ENCODE assay signal across 16 cellular contexts in the genomic region with DNA sequence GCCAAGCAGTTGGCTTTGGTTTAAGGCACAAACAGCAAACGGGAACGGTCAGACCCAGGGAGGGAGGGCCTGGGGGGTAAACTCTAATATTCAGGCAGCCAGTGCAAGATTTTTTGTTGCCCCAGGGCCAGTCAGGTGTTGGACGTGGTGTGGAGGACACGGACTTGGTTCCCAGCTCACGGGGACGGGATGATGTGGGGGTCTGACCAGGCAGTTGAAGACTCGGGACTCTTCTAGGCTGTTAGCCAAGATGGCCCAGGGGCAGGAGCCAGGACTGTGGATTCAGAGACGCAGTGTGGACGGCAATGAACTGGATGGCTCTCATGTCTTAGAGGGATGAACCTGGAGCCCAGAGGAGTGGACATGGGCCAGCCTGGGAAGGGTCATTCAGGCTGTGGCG.
DNase-seq lines count a peak whose midpoint lies in the region; FAIRE-seq and TF ChIP-seq lines count a peak whose summit lies in the region.
"Had no signal": no experiment of that assay in that cellular context is flagged by ENCODE, and none has a peak within 500 bp of the region (broad histone marks: within the 10 kb centered on the region; RNA-seq: fewer than 3 reads in every experiment).

No MANE protein-coding gene starts in this region.

- H3K4me1 ChIP-seq in smooth muscle cell (ENCODE audit: low read depth) (peaks cover 11% of the 10 kb centered on the region), small intestine (ENCODE audit: control insufficient read depth in 2 of 2, insufficient read depth in 1 of 2, low read depth in 1 of 2, low read length in 1 of 2) (no peaks in the 10 kb centered on the region)

- no peaks in the 10 kb centered on the region for H3K79me2 ChIP-seq in smooth muscle cell (ENCODE audit: low read depth)

- no peak overlapping the region for H3K4me2 ChIP-seq in smooth muscle cell

- no peak for FAIRE-seq in small intestine (lab: Jason Lieb, UNC)
- FAIRE-seq: colon, GM12892 had no signal

- no peaks in the 10 kb centered on the region for H3K9me3 ChIP-seq in smooth muscle cell (replicated peaks; ENCODE audit: low read depth)
- no peaks in the 10 kb centered on the region for H3K9me3 ChIP-seq in small intestine (ENCODE audit: control insufficient read depth, low read depth)

- H3K4me3 ChIP-seq in coronary artery, result no peak overlapping the region
- no peak overlapping the region for H3K4me3 ChIP-seq in smooth muscle cell
- H3K4me3 ChIP-seq in small intestine (ENCODE audit: low read depth in 1 of 2, low read length in 2 of 2), result no peak overlapping the region

- peak overlapping the region; percentile 41 for H2AFZ ChIP-seq in smooth muscle cell (ENCODE audit: low read depth)

- no peaks in the 10 kb centered on the region for H4K20me1 ChIP-seq in smooth muscle cell (ENCODE audit: low read depth)

- no peaks in the 10 kb centered on the region for H3K9me3 Mint-ChIP-seq in HFFc6

- no peak overlapping the region for H3K9ac ChIP-seq in smooth muscle cell (ENCODE audit: low read depth)

- no peaks in the 10 kb centered on the region for H3K36me3 Mint-ChIP-seq in HFFc6 (ENCODE audit: low read depth)
- H3K36me3 Mint-ChIP-seq: activated CD4-positive, alpha-beta memory T cell treated with anti-CD3 and anti-CD28 coated beads for 36 hours had no signal

- H3K36me3 ChIP-seq in smooth muscle cell (ENCODE audit: low read depth) (no peaks in the 10 kb centered on the region), small intestine (ENCODE audit: control insufficient read depth in 2 of 2, insufficient read depth in 2 of 2, low read length in 2 of 2) (no peaks in the 10 kb centered on the region)

- WGBS in smooth muscle cell (ENCODE audit: low lambda C conversion rate), result 70% methylated on average over 10 of the region's 10 CpGs
- 68 to 92% (median 84%) methylated on average over 10 of the region's 10 CpGs for WGBS in small intestine, 3 donors

- H3K27ac Mint-ChIP-seq in HFFc6, result peak overlapping the region; percentile 55
- H3K27ac Mint-ChIP-seq: activated CD4-positive, alpha-beta memory T cell treated with anti-CD3 and anti-CD28 coated beads for 36 hours had no signal

- peaks cover 32% of the 10 kb centered on the region for H3K4me1 Mint-ChIP-seq in HFFc6 (ENCODE audit: low read depth)

- H3K27me3 ChIP-seq in smooth muscle cell (ENCODE audit: low read depth) (no peaks in the 10 kb centered on the region), small intestine (ENCODE audit: control insufficient read depth in 2 of 2, insufficient read depth in 2 of 2, low read length in 2 of 2) (no peaks in the 10 kb centered on the region)

- H3K4me3 Mint-ChIP-seq in HFFc6, result no peak overlapping the region
- H3K4me3 Mint-ChIP-seq: activated CD4-positive, alpha-beta memory T cell treated with anti-CD3 and anti-CD28 coated beads for 36 hours had no signal

- TF ChIP-seq CTCF in HFFc6 (IDR thresholded peaks at IDR 0.05) (no peak), coronary artery (IDR thresholded peaks at IDR 0.05) (no peak), smooth muscle cell (IDR thresholded peaks at IDR 0.05; ENCODE audit: borderline replicate concordance, insufficient read depth, poor library complexity, severe bottlenecking) (no peak)

- H3K27ac ChIP-seq in coronary artery (peak overlapping the region; percentile 48 to 74), smooth muscle cell (ENCODE audit: low read depth) (no peak overlapping the region), small intestine (ENCODE audit: low read depth in 1 of 2, low read length in 1 of 2) (peak overlapping the region in 1 of 2 donors; percentile 37)

- peaks cover 3% of the 10 kb centered on the region for H3F3A ChIP-seq in smooth muscle cell (ENCODE audit: low read depth)

- no peak for DNase-seq in HFFc6
- DNase-seq in coronary artery (ENCODE audit: low spot score), result no peak
- peak; percentile 52 for DNase-seq in medulla oblongata (ENCODE audit: extremely low spot score)
- no peak for DNase-seq in smooth muscle cell (lab: John Stamatoyannopoulos, UW; ENCODE audit: unreplicated experiment)
- DNase-seq in A172 (ENCODE audit: low spot score), result no peak
- DNase-seq in small intestine, result no peak
- DNase-seq in COLO668 (lab: John Stamatoyannopoulos, UW; ENCODE audit: unreplicated experiment), result no peak
- DNase-seq in NCI-H748 (lab: John Stamatoyannopoulos, UW; ENCODE audit: unreplicated experiment), result no peak
- DNase-seq: activated CD4-positive, alpha-beta memory T cell treated with anti-CD3 and anti-CD28 coated beads for 36 hours; activated gamma-delta T cell treated with Interleukin-2 at 50 U/mL for 16 hours; DND-41; NCI-H187; OCI-M1; T-helper 2 cell had no signal

- H3K27me3 Mint-ChIP-seq in HFFc6 (ENCODE audit: insufficient read depth), result peaks cover 2% of the 10 kb centered on the region; the same call in 1 of the 2 replicates
- H3K27me3 Mint-ChIP-seq: activated CD4-positive, alpha-beta memory T cell treated with anti-CD3 and anti-CD28 coated beads for 36 hours had no signal
